In genomic region chr20:1862665-1863059, GRCh38 we compare ENCODE assay signal across 18 cellular contexts. TPM values are rescaled to one million over a fixed set of nuclear protein-coding genes. Genes with fewer than 3 reads are reported as not detected.
A peak's percentile ranks its signal among the peaks of the same experiment; 100 is the strongest.
DNase-seq lines count a peak whose midpoint lies in the region; ATAC-seq, FAIRE-seq and TF ChIP-seq lines count a peak whose summit lies in the region.
"Had no signal": no experiment of that assay in that cellular context is flagged by ENCODE, and none has a peak within 500 bp of the region (broad histone marks: within the 10 kb centered on the region; RNA-seq: fewer than 3 reads in every experiment).

No MANE protein-coding gene starts in this region.

- no peak for TF ChIP-seq RAD21 in neural cell (conservative IDR thresholded peaks at IDR 0.05)

- H3K27ac ChIP-seq in cingulate gyrus (ENCODE audit: low read depth, low read length) = peak overlapping the region; percentile 89
- peak overlapping the region; percentile 48 for H3K27ac ChIP-seq in neural cell (ENCODE audit: low read length)
- peak overlapping the region; percentile 87 for H3K27ac ChIP-seq in temporal lobe (ENCODE audit: low read depth, low read length)
- H3K27ac ChIP-seq in RWPE1 = no peak overlapping the region
- no peak overlapping the region for H3K27ac ChIP-seq in pancreas
- H3K27ac ChIP-seq: HL-60 had no signal

- H3K36me3 ChIP-seq in neural cell (ENCODE audit: insufficient read depth, low read length) (no peaks in the 10 kb centered on the region), pancreas (no peaks in the 10 kb centered on the region)
- H3K36me3 ChIP-seq: MG63 had no signal

- DNase-seq in M059J (ENCODE audit: low read depth) (peak; percentile 29), RWPE1 (ENCODE audit: low spot score) (no peak), pancreas (no peak), activated gamma-delta T cell (lab: John Stamatoyannopoulos, UW) (no peak)
- DNase-seq: DMS 273 treated with DMSO at 0.1 percent for 48 hours, DND-41, H9, MG63, NCI-H1092, NCI-H2081 treated with DMSO at 0.1 percent for 48 hours, NCI-H748 treated with DMSO at 0.1 percent for 48 hours, Right ventricle myocardium superior had no signal

- peak overlapping the region; percentile 17 for H3K9ac ChIP-seq in neural cell (ENCODE audit: low read length)

- no peak overlapping the region for H2AFZ ChIP-seq in neural cell (ENCODE audit: low read depth, low read length)

- H3K79me2 ChIP-seq in neural cell (replicated peaks; ENCODE audit: insufficient read depth, low read length) = no peaks in the 10 kb centered on the region

- ATAC-seq in pancreas = no peak

- CTCF ChIA-PET in RWPE1 (lab: Yijun Ruan, JAX) = interaction anchor here (0.5 kb wide), 1 partner anchor 69 kb away, joined by 4 read pairs; no protein-coding TSS in a partner anchor

- POLR2A ChIA-PET in RWPE1 (lab: Yijun Ruan, JAX; ENCODE audit: low non-redundant PET) = no interaction called here

- WGBS in pancreas, 2 donors = 76 to 79% methylated on average over 4 of the region's 4 CpGs

- no peak for FAIRE-seq in pancreas (lab: Jason Lieb, UNC)
- FAIRE-seq: RCC 7860 had no signal

- no peaks in the 10 kb centered on the region for H3K4me1 ChIP-seq in pancreas

- no peaks in the 10 kb centered on the region for H3K27me3 ChIP-seq in neural cell (ENCODE audit: insufficient read depth, low read depth, low read length)
- H3K27me3 ChIP-seq in pancreas = no peaks in the 10 kb centered on the region
- H3K27me3 ChIP-seq: MG63 had no signal

- H3K9me2 ChIP-seq in neural cell (ENCODE audit: insufficient read depth, low read length) = no peaks in the 10 kb centered on the region

- H3F3A ChIP-seq in neural cell (ENCODE audit: insufficient read depth, low read length, poor library complexity, severe bottlenecking) = no peaks in the 10 kb centered on the region

- H3K4me2 ChIP-seq in neural cell (ENCODE audit: low read length) = peak overlapping the region; percentile 35

- TF ChIP-seq CTCF in neural cell (IDR thresholded peaks at IDR 0.05; ENCODE audit: poor library complexity, severe bottlenecking) (no peak), RWPE1 (conservative IDR thresholded peaks at IDR 0.05; ENCODE audit: low read depth) (no peak), pancreas (IDR thresholded peaks at IDR 0.05) (no peak)

- H3K4me3 ChIP-seq in neural cell (ENCODE audit: low read length) (peak overlapping the region; percentile 38), pancreas (no peak overlapping the region)
- H3K4me3 ChIP-seq: MG63 had no signal

- intact Hi-C loops in pancreas (cut with DNase I) = no loop called here

- no peak for TF ChIP-seq EP300 in neural cell (conservative IDR thresholded peaks at IDR 0.05; ENCODE audit: poor library complexity, severe bottlenecking)

- H4K20me1 ChIP-seq in neural cell (ENCODE audit: insufficient read depth) = no peaks in the 10 kb centered on the region

- H3K9me3 ChIP-seq in neural cell (ENCODE audit: low read length) (no peaks in the 10 kb centered on the region), pancreas (no peaks in the 10 kb centered on the region)
- H3K9me3 ChIP-seq: MG63 had no signal

TF ChIP-seq in neural cell, 6 proteins besides CTCF, POLR2A, EP300 and RAD21:
- TF ChIP-seq REST (IDR thresholded peaks at IDR 0.05; ENCODE audit: borderline replicate concordance) (no peak), EZH2 (IDR thresholded peaks at IDR 0.05; ENCODE audit: borderline replicate concordance, insufficient read depth, low read length, poor library complexity, severe bottlenecking) (no peak), TAF1 (IDR thresholded peaks at IDR 0.05; ENCODE audit: low read depth) (no peak), SMC3 (conservative IDR thresholded peaks at IDR 0.05; ENCODE audit: poor library complexity) (no peak), POLR2AphosphoS5 (IDR thresholded peaks at IDR 0.05) (no peak), MXI1 (conservative IDR thresholded peaks at IDR 0.05; ENCODE audit: poor library complexity, severe bottlenecking) (no peak)

RNA-seq across cellular contexts. Expression of gene SIRPA, which starts 32.5 kb away (rescaled TPM):
- 25.1 and 42.4 TPM in 2 replicates for total RNA-seq in M059J (2014; rRNA removed; shearing (Covaris generic))
- polyA plus RNA-seq in neural cell (6.7 and 8.0 TPM in 2 replicates), pancreas (10 to 100 TPM in 1 of 2 donors, 1 to 10 TPM in 1; 8.6 to 13.1 TPM)
- polyA minus RNA-seq in neural cell = 6.8 and 8.2 TPM in 2 replicates
- total RNA-seq in temporal lobe (9.3 TPM), pancreas (10 to 100 TPM in 2 of 6 donors, 1 to 10 TPM in 4; 7.2 to 25.8 (median 8.5) TPM)
- total RNA-seq: OCI-LY7 had no signal

Comparison
In these comparisons a context has a peak if more than half of its experiments do, and no peak if none do; other contexts are left out.
1. H3K27ac ChIP-seq: peak in cingulate gyrus (single experiment), neural cell (single experiment) and temporal lobe (single experiment); none in RWPE1 (single experiment) and pancreas (0 of 4).